20 cellular contexts compared by ENCODE assay signal in the genomic region with DNA sequence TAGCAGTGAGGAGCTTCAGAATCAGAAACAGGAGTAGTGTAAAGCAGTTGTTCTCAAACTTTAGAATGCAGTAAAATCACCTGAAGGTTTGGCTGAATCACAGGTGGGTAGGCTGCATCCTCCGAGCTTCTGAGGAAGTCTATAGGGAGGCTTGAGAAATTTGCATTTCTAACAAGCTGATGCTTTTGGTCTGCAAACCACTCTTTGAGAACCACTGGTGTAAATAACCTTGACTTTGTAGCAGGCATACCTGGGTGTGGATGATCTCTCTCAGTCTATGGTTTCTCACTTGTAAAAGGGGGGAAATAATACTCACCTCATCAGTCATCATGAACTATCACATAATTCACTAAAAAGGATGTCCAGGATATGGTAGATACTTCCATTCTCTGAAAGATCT.
A peak's percentile ranks its signal among the peaks of the same experiment; 100 is the strongest.
DNase-seq lines count a peak whose midpoint lies in the region; ATAC-seq, FAIRE-seq and TF ChIP-seq lines count a peak whose summit lies in the region.
"Had no signal": no experiment of that assay in that cellular context is flagged by ENCODE, and none has a peak within 500 bp of the region (broad histone marks: within the 10 kb centered on the region; RNA-seq: fewer than 3 reads in every experiment).

No MANE protein-coding gene starts in this region.

- no peak overlapping the region for H3K23ac ChIP-seq in trophoblast cell (ENCODE audit: low read length)

- no peak overlapping the region for H2AFZ ChIP-seq in trophoblast cell (ENCODE audit: insufficient read depth, low read length, poor library complexity)

- peak; percentile 64 for FAIRE-seq in GM19239 (lab: Jason Lieb, UNC)
- FAIRE-seq: K562 had no signal

- no peak overlapping the region for H2BK120ac ChIP-seq in trophoblast cell (ENCODE audit: insufficient read depth, low read length, poor library complexity)

- H3K4me3 ChIP-seq in trophoblast cell (ENCODE audit: low read depth, low read length) (no peak overlapping the region), heart right ventricle (no peak overlapping the region)
- H3K4me3 ChIP-seq: K562, psoas muscle, thoracic aorta had no signal

- H3K27me3 Mint-ChIP-seq in WTC11 (ENCODE audit: low read depth) = no peaks in the 10 kb centered on the region
- H3K27me3 Mint-ChIP-seq: activated naive CD4-positive, alpha-beta T cell treated with anti-CD3 and anti-CD28 coated beads, Interleukin-2, amount 50 U/mL, for 24 hours; CD4-positive, CD25-positive, alpha-beta regulatory T cell; central memory CD8-positive, alpha-beta T cell had no signal

- H3K14ac ChIP-seq in trophoblast cell (ENCODE audit: low read length) = no peak overlapping the region

- H3K27me3 ChIP-seq in trophoblast cell (ENCODE audit: insufficient read depth, low read length) = no peaks in the 10 kb centered on the region
- H3K27me3 ChIP-seq in heart right ventricle = no peaks in the 10 kb centered on the region
- H3K27me3 ChIP-seq: neutrophil had no signal

- no peak overlapping the region for H4K8ac ChIP-seq in trophoblast cell (ENCODE audit: low read depth, low read length)

- H3K4me3 Mint-ChIP-seq in WTC11 = no peak overlapping the region
- H3K4me3 Mint-ChIP-seq: activated naive CD4-positive, alpha-beta T cell treated with anti-CD3 and anti-CD28 coated beads, Interleukin-2, amount 50 U/mL, for 24 hours; CD4-positive, CD25-positive, alpha-beta regulatory T cell; central memory CD8-positive, alpha-beta T cell had no signal

- H4K12ac ChIP-seq in trophoblast cell (ENCODE audit: low read depth, low read length) = no peak overlapping the region

- no peaks in the 10 kb centered on the region for H3K9me3 ChIP-seq in trophoblast cell (ENCODE audit: insufficient read depth, low read depth, low read length)
- no peaks in the 10 kb centered on the region for H3K9me3 ChIP-seq in heart right ventricle
- H3K9me3 ChIP-seq: neutrophil, psoas muscle, thoracic aorta had no signal

- H3K4me1 Mint-ChIP-seq in WTC11 = peaks cover 27% of the 10 kb centered on the region
- H3K4me1 Mint-ChIP-seq: activated naive CD4-positive, alpha-beta T cell treated with anti-CD3 and anti-CD28 coated beads, Interleukin-2, amount 50 U/mL, for 24 hours; CD4-positive, CD25-positive, alpha-beta regulatory T cell; central memory CD8-positive, alpha-beta T cell had no signal

- no peak for DNase-seq in GM19239 (ENCODE audit: insufficient read length, low spot score)
- no peak for DNase-seq in WTC11 (ENCODE audit: low spot score)
- DNase-seq in trophoblast cell = no peak
- no peak for DNase-seq in heart right ventricle
- DNase-seq: activated CD8-positive, alpha-beta memory T cell treated with anti-CD3 and anti-CD28 coated beads for 24 hours; CD4-positive, CD25-positive, alpha-beta regulatory T cell; foreskin fibroblast; mesenchymal stem cell; NCI-H1436 treated with DMSO at 0.1 percent for 48 hours; psoas muscle; T1000 had no signal

- H3K4me2 ChIP-seq in trophoblast cell (ENCODE audit: low read length) = no peak overlapping the region

- H3K18ac ChIP-seq in trophoblast cell (ENCODE audit: low read length) = no peak overlapping the region

- no peaks in the 10 kb centered on the region for H3K79me2 ChIP-seq in trophoblast cell (ENCODE audit: control insufficient read depth, insufficient read depth, low read length, poor library complexity)

- H3K79me1 ChIP-seq in trophoblast cell (ENCODE audit: low read length) = no peaks in the 10 kb centered on the region

- intact Hi-C loops in heart right ventricle (cut with DNase I) = loop anchor here in 2 of 10 donors (10.0 kb wide), 2 partner anchors 227 to 747 kb away; partner anchors contain the start of genes DBF4 (in 1 of the 2) and SLC25A40 (in 1 of the 2)

- H3K36me3 ChIP-seq in trophoblast cell (ENCODE audit: control insufficient read depth in 1 of 2, insufficient read depth in 2 of 2, low read length in 2 of 2) (no peaks in the 10 kb centered on the region), heart right ventricle (no peaks in the 10 kb centered on the region)
- H3K36me3 ChIP-seq: neutrophil, thoracic aorta had no signal

- ATAC-seq in GM18511 (IDR thresholded peaks at IDR 0.05; ENCODE audit: unreplicated experiment) = peak; percentile 57
- ATAC-seq in HG02642 (IDR thresholded peaks at IDR 0.05; ENCODE audit: poor library complexity, unreplicated experiment) = peak; percentile 60
- peak; percentile 57 for ATAC-seq in WTC11
- ATAC-seq in GM19463 (IDR thresholded peaks at IDR 0.05; ENCODE audit: unreplicated experiment) = no peak
- ATAC-seq in heart right ventricle = no peak
- ATAC-seq: K562, psoas muscle, SK-N-SH treated with all-trans-retinoic acid at 6 μM for 48 hours had no signal

- H2BK12ac ChIP-seq in trophoblast cell (ENCODE audit: low read length) = no peak overlapping the region

- no peak overlapping the region for H3K4ac ChIP-seq in trophoblast cell (ENCODE audit: low read depth, low read length)

- H3K9me3 Mint-ChIP-seq in WTC11 = 0 out of 2 replicates have a peak, but pooled peaks cover 2% of the 10 kb centered on the region
- H3K9me3 Mint-ChIP-seq: activated naive CD4-positive, alpha-beta T cell treated with anti-CD3 and anti-CD28 coated beads, Interleukin-2, amount 50 U/mL, for 24 hours; central memory CD8-positive, alpha-beta T cell had no signal

- H3K27ac ChIP-seq in trophoblast cell (ENCODE audit: low read depth, low read length) (no peak overlapping the region), heart right ventricle (no peak overlapping the region)
- H3K27ac ChIP-seq: neutrophil, psoas muscle, thoracic aorta had no signal

- no peaks in the 10 kb centered on the region for H3K36me3 Mint-ChIP-seq in WTC11
- H3K36me3 Mint-ChIP-seq: activated naive CD4-positive, alpha-beta T cell treated with anti-CD3 and anti-CD28 coated beads, Interleukin-2, amount 50 U/mL, for 24 hours; CD4-positive, CD25-positive, alpha-beta regulatory T cell had no signal

- no peak overlapping the region for H2AK5ac ChIP-seq in trophoblast cell (ENCODE audit: low read length)

- no peak overlapping the region for H3K9ac ChIP-seq in trophoblast cell (ENCODE audit: low read length)

- H4K91ac ChIP-seq in trophoblast cell (ENCODE audit: low read depth, low read length) = no peak overlapping the region

- whole genome bisulfite sequencing in trophoblast cell (ENCODE audit: extremely low coverage, insufficient coverage, insufficient read length) = no CpG with 5 or more reads among the region's 1 CpG
- 89% methylated on average over 1 of the region's 1 CpG for WGBS in heart right ventricle, 2 donors

- CTCF ChIA-PET in WTC11 (lab: Charles Lee) = no interaction called here

- TF ChIP-seq CTCF in WTC11 (IDR thresholded peaks at IDR 0.05) (no peak), heart right ventricle (IDR thresholded peaks at IDR 0.05) (no peak)

- no peaks in the 10 kb centered on the region for H3K4me1 ChIP-seq in trophoblast cell (ENCODE audit: control insufficient read depth in 1 of 2, insufficient read depth in 2 of 2, low read length in 2 of 2)
- H3K4me1 ChIP-seq in heart right ventricle = peaks cover 0 to 16% (median 0%) of the 10 kb centered on the region in 9 donors
- H3K4me1 ChIP-seq: psoas muscle had no signal

- POLR2A ChIA-PET in WTC11 (lab: Charles Lee) = no interaction called here

- H3K27ac Mint-ChIP-seq in WTC11 = peak overlapping the region; percentile 67; the same call in 1 of the 2 replicates
- H3K27ac Mint-ChIP-seq: activated naive CD4-positive, alpha-beta T cell treated with anti-CD3 and anti-CD28 coated beads, Interleukin-2, amount 50 U/mL, for 24 hours; CD4-positive, CD25-positive, alpha-beta regulatory T cell had no signal

- no peak overlapping the region for H2BK5ac ChIP-seq in trophoblast cell (ENCODE audit: low read depth, low read length, poor library complexity)

TF ChIP-seq in WTC11, 78 proteins besides CTCF, POLR2A, EP300 and RAD21 (continues in another document):
- TF ChIP-seq AFF4 (CRISPR knock-in tag; IDR thresholded peaks at IDR 0.05; ENCODE audit: borderline replicate concordance) = no peak
- no peak for TF ChIP-seq ZNF317 (CRISPR knock-in tag; IDR thresholded peaks at IDR 0.05; ENCODE audit: borderline replicate concordance, low read depth)

Comparison
In these comparisons a context has a peak if more than half of its experiments do, and no peak if none do; other contexts are left out.
1. ATAC-seq: peak in GM18511 (single experiment), HG02642 (single experiment) and WTC11 (single experiment); none in GM19463 (single experiment) and heart right ventricle (0 of 8).